Comparison of ENCODE assay signal across 9 cellular contexts in the genomic region with DNA sequence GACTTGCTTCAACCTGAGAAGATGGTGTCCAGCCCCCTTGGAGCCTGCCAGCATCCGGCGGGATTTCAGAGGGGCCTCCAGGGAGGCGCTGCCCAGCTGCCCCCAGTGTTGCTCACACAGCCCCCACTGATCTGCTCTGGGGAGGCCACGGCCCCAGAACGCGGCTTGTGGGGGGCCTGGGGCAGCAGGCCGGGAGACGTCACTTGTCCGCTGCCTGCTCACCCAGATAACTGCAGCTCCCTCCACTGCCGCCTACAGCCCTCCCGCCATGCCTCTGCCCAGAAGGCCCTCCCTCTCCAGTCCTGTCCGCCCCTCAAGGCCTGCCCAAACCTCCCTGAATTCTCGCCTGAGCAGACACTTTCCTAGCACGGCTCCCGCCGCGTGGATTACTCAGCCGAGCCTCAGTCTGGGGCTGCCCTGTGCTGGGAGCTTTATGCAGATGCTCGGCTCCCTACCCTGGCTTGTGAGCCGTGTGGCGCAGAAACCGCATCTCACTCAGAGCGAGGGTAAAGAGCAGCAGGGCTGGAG. TPM values are rescaled to one million over a fixed set of nuclear protein-coding genes. Genes with fewer than 3 reads are reported as not detected.
A peak's percentile ranks its signal among the peaks of the same experiment; 100 is the strongest.
DNase-seq lines count a peak whose midpoint lies in the region; ATAC-seq and TF ChIP-seq lines count a peak whose summit lies in the region.
"Had no signal": no experiment of that assay in that cellular context is flagged by ENCODE, and none has a peak within 500 bp of the region (broad histone marks: within the 10 kb centered on the region; RNA-seq: fewer than 3 reads in every experiment).

No MANE protein-coding gene starts in this region.

- CTCF ChIA-PET in activated naive CD4-positive, alpha-beta T cell treated with anti-CD3 and anti-CD28 coated beads, Interleukin-2, amount 10 ng/mL, durations not matched to agents 7 days and 5 days (lab: Charles Lee), result interaction anchor here (0.6 to 10.1 kb wide), 3 partner anchors 12 to 881 kb away, joined by 3 to 136 read pairs (median 3); a partner anchor contains a TSS

- ATAC-seq in right cardiac atrium, result peak; percentile 32 to 42
- no peak for ATAC-seq in HG02763 (IDR thresholded peaks at IDR 0.05; ENCODE audit: unreplicated experiment)
- no peak for ATAC-seq in HG02798 (IDR thresholded peaks at IDR 0.05; ENCODE audit: poor library complexity, unreplicated experiment)

- no peak for TF ChIP-seq CTCF in left ventricle myocardium inferior (IDR thresholded peaks at IDR 0.05; ENCODE audit: borderline replicate concordance)

- H3K9me3 Mint-ChIP-seq in activated naive CD4-positive, alpha-beta T cell treated with anti-CD3 and anti-CD28 coated beads, Interleukin-2, amount 10 ng/mL, durations not matched to agents 7 days and 5 days, result no peaks in the 10 kb centered on the region

- peak overlapping the region; percentile 70 for H3K4me3 Mint-ChIP-seq in activated naive CD4-positive, alpha-beta T cell treated with anti-CD3 and anti-CD28 coated beads, Interleukin-2, amount 10 ng/mL, durations not matched to agents 7 days and 5 days

- DNase-seq in right cardiac atrium, result peak; percentile 48 to 67 (median 61)
- no peak for DNase-seq in left ventricle myocardium inferior
- peak; percentile 40 for DNase-seq in activated naive CD4-positive, alpha-beta T cell treated with anti-CD3 and anti-CD28 coated beads, Interleukin-2, amount 10 ng/mL, durations not matched to agents 7 days and 5 days
- DNase-seq in stimulated activated CD4-positive, alpha-beta T cell treated with anti-CD3 and anti-CD28 coated beads, Interleukin-4, amount 100 ng/mL, for 1 hour, result peak; percentile 56
- DNase-seq in SIG-M5 (lab: John Stamatoyannopoulos, UW), result no peak

- H3K4me1 ChIP-seq in right cardiac atrium (ENCODE audit: control insufficient read depth, insufficient read depth, low read length) (no peaks in the 10 kb centered on the region), left ventricle myocardium inferior (peaks cover 26% of the 10 kb centered on the region)

- H3K27ac ChIP-seq in right cardiac atrium (ENCODE audit: low read length) (no peak overlapping the region), left ventricle myocardium inferior (replicated peaks) (no peak overlapping the region)

- peaks cover 59% of the 10 kb centered on the region for H3K27me3 Mint-ChIP-seq in activated naive CD4-positive, alpha-beta T cell treated with anti-CD3 and anti-CD28 coated beads, Interleukin-2, amount 10 ng/mL, durations not matched to agents 7 days and 5 days

- intact Hi-C loops in right cardiac atrium (cut with DNase I), result no loop called here
- intact Hi-C loops in left ventricle myocardium inferior (cut with micrococcal nuclease), result no loop called here

- H3K9me3 ChIP-seq in right cardiac atrium (ENCODE audit: control insufficient read depth, low read length) (no peaks in the 10 kb centered on the region), left ventricle myocardium inferior (replicated peaks) (no peaks in the 10 kb centered on the region), iPS-18c (ENCODE audit: control insufficient read depth, insufficient read depth, low read length) (no peaks in the 10 kb centered on the region)

- WGBS in right cardiac atrium, result 11% methylated on average over 23 of the region's 23 CpGs

- no peaks in the 10 kb centered on the region for H3K36me3 ChIP-seq in left ventricle myocardium inferior

- peak overlapping the region; percentile 45 for H3K27ac Mint-ChIP-seq in activated naive CD4-positive, alpha-beta T cell treated with anti-CD3 and anti-CD28 coated beads, Interleukin-2, amount 10 ng/mL, durations not matched to agents 7 days and 5 days

- H3K4me1 Mint-ChIP-seq in activated naive CD4-positive, alpha-beta T cell treated with anti-CD3 and anti-CD28 coated beads, Interleukin-2, amount 10 ng/mL, durations not matched to agents 7 days and 5 days, result peaks cover 26% of the 10 kb centered on the region

- H3K27me3 ChIP-seq in right cardiac atrium (ENCODE audit: control insufficient read depth, insufficient read depth), result no peaks in the 10 kb centered on the region
- H3K27me3 ChIP-seq in left ventricle myocardium inferior (ENCODE audit: low read depth), result peaks cover 59% of the 10 kb centered on the region

- no peak overlapping the region for H3K4me3 ChIP-seq in right cardiac atrium (ENCODE audit: low read length)
- H3K4me3 ChIP-seq in left ventricle myocardium inferior, result no peak overlapping the region
- peak overlapping the region; percentile 62 for H3K4me3 ChIP-seq in iPS-18c (ENCODE audit: insufficient read depth, low read depth, low read length)

- peaks cover 2% of the 10 kb centered on the region for H3K36me3 Mint-ChIP-seq in activated naive CD4-positive, alpha-beta T cell treated with anti-CD3 and anti-CD28 coated beads, Interleukin-2, amount 10 ng/mL, durations not matched to agents 7 days and 5 days

RNA-seq across cellular contexts. Expression of a gene that starts 17.2 kb away (rescaled TPM):
- total RNA-seq in right cardiac atrium (10 to 100 TPM in 1 of 4 donors, 1 to 10 TPM in 1, under 1 TPM in 2; 0.28 to 24.2 (median 0.73) TPM), left ventricle myocardium inferior (0.69 TPM)
- polyA plus RNA-seq in right cardiac atrium, result 9.3 TPM
- total RNA-seq: activated CD8-positive, alpha-beta memory T cell treated with anti-CD3 and anti-CD28 coated beads for 36 hours had no signal

RNA-seq across cellular contexts. Expression of a gene that starts 19.1 kb away (rescaled TPM):
- total RNA-seq in right cardiac atrium (10 to 100 TPM in 2 of 4 donors, 1 to 10 TPM in 2; 7.2 to 13.6 (median 10.4) TPM), left ventricle myocardium inferior (9.6 TPM)
- 10.0 TPM for polyA plus RNA-seq in right cardiac atrium

RNA-seq across cellular contexts. Expression of a gene that starts 42.0 kb away (rescaled TPM):
- total RNA-seq in right cardiac atrium (100 to 1,000 TPM; 252 to 436 (median 397) TPM), left ventricle myocardium inferior (468 TPM)
- polyA plus RNA-seq in right cardiac atrium, result 378 TPM

Comparison
In these comparisons a context has a peak if more than half of its experiments do, and no peak if none do; other contexts are left out.
1. DNase-seq: peak in right cardiac atrium (3 of 3), activated naive CD4-positive, alpha-beta T cell treated with anti-CD3 and anti-CD28 coated beads, Interleukin-2, amount 10 ng/mL, durations not matched to agents 7 days and 5 days (single experiment) and stimulated activated CD4-positive, alpha-beta T cell treated with anti-CD3 and anti-CD28 coated beads, Interleukin-4, amount 100 ng/mL, for 1 hour (single experiment); none in left ventricle myocardium inferior (single experiment) and SIG-M5 (single experiment).
2. ATAC-seq: peak in right cardiac atrium (2 of 2); none in HG02763 (single experiment) and HG02798 (single experiment).